Comparison of ENCODE assay signal across 18 cellular contexts in the genomic region with DNA sequence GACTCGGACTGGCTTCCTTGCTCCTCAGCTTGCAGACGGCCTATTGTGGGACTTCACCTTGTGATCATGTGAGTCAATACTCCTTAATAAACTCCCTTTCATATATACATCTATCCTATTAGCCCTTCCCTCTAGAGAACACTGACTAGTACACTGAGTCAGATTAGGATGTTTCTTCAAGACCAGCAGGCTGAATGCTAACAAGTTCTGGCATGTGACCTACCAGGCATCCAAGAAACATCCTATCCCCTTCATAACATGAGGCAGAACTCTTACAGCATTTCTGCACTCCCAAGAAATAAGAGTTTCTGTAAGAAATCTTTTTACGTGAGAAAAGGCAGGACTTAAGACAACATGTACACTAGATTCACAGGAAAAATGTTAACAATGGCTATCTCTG. TPM values are rescaled to one million over a fixed set of nuclear protein-coding genes. Genes with fewer than 3 reads are reported as not detected.
"Had no signal": no experiment of that assay in that cellular context is flagged by ENCODE, and none has a peak within 500 bp of the region (broad histone marks: within the 10 kb centered on the region; RNA-seq: fewer than 3 reads in every experiment).

No MANE protein-coding gene starts in this region.

- H3K27ac Mint-ChIP-seq: endodermal cell, memory B cell, T-cell had no signal

- H3K27ac ChIP-seq: ascending aorta, cardiac muscle cell, dorsolateral prefrontal cortex, hepatocyte, left ventricle myocardium inferior, upper lobe of left lung had no signal

- DNase-seq: activated naive CD4-positive, alpha-beta T cell treated with Interleukin-2 at 50 U/mL for 16 hours; dorsolateral prefrontal cortex; endodermal cell; left ventricle myocardium inferior; naive thymus-derived CD8-positive, alpha-beta T cell; right cardiac atrium; stimulated activated CD4-positive, alpha-beta T cell treated with anti-CD3 and anti-CD28 coated beads, Interleukin-4, amount 100 ng/mL, for 4 hours; stimulated activated CD8-positive, alpha-beta memory T cell treated with anti-CD3 and anti-CD28 coated beads, Interleukin-4, amount 100 ng/mL, for 48 hours; stimulated activated naive CD8-positive, alpha-beta T cell treated with anti-CD3 and anti-CD28 coated beads, Interleukin-15, Interleukin-2, amounts not matched to agents 100 U/mL and 50 U/mL, for 24 hours; T-cell; T-helper 9 cell; upper lobe of left lung had no signal

- H3K27me3 ChIP-seq: ascending aorta, cardiac muscle cell, dorsolateral prefrontal cortex, hepatocyte, upper lobe of left lung had no signal

- H2AFZ ChIP-seq: hepatocyte had no signal

- H3K4me1 Mint-ChIP-seq: memory B cell had no signal

- H3K36me3 ChIP-seq: ascending aorta, cardiac muscle cell, left ventricle myocardium inferior, upper lobe of left lung had no signal

- H3K4me3 ChIP-seq: ascending aorta, cardiac muscle cell, dorsolateral prefrontal cortex, hepatocyte, left ventricle myocardium inferior, smooth muscle cell, upper lobe of left lung had no signal

- ATAC-seq: naive thymus-derived CD8-positive, alpha-beta T cell; right cardiac atrium; stimulated activated naive CD8-positive, alpha-beta T cell treated with anti-CD3 and anti-CD28 coated beads, Interleukin-15, Interleukin-2, amounts not matched to agents 100 U/mL and 50 U/mL, for 24 hours; T-cell had no signal

- H3K9me3 ChIP-seq: ascending aorta, left ventricle myocardium inferior, upper lobe of left lung had no signal

- H3K79me2 ChIP-seq: hepatocyte had no signal

- H3K9me3 Mint-ChIP-seq: endodermal cell; memory B cell; naive thymus-derived CD8-positive, alpha-beta T cell; T-cell had no signal

- H3K27me3 Mint-ChIP-seq: naive thymus-derived CD8-positive, alpha-beta T cell; T-cell had no signal

- H3K36me3 Mint-ChIP-seq: memory B cell; naive thymus-derived CD8-positive, alpha-beta T cell; T-cell had no signal

- H3K4me1 ChIP-seq: ascending aorta, left ventricle myocardium inferior, upper lobe of left lung had no signal

- H3K4me3 Mint-ChIP-seq: endodermal cell; memory B cell; naive thymus-derived CD8-positive, alpha-beta T cell; T-cell had no signal

- H3K4me2 ChIP-seq: hepatocyte, smooth muscle cell had no signal

RNA-seq across cellular contexts. Expression of a gene that starts 9.3 kb away (rescaled TPM):
- total RNA-seq: ascending aorta had no signal

RNA-seq across cellular contexts. Expression of a gene that starts 16.5 kb away (rescaled TPM):
- total RNA-seq: cardiac muscle cell, kidney epithelial cell, smooth muscle cell had no signal
